ENCODE assay signal across 16 cellular contexts in the genomic region with DNA sequence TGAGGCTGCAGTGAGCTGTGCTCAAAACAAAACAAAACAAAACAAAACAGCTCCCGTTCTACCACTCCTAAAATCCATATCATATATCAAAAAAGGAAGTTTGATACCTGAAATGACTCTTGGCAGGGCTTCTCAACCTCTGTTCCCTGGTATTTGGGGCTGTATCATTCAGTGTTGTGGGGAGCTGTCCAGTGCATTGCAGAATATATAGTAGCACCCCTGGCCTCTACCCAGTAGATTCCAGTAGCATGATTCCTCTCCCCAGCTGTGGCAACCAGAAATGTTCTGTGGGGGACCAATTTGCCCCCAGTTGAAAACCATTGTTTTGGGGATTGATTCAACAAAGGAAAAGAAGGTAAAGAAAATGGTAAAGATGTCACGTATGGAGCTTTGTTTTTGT.
"Had no signal": no experiment of that assay in that cellular context is flagged by ENCODE, and none has a peak within 500 bp of the region (broad histone marks: within the 10 kb centered on the region; RNA-seq: fewer than 3 reads in every experiment).

No MANE protein-coding gene starts in this region.

- H3K36me3 ChIP-seq: right lobe of liver, thoracic aorta, upper lobe of left lung had no signal

- H3K4me1 Mint-ChIP-seq: stimulated activated effector memory CD8-positive, alpha-beta T cell treated with anti-CD3 and anti-CD28 coated beads, Interleukin-12 subunit alpha, Interleukin-12 subunit beta, amount 100 ng/mL, for 72 hours had no signal

- H3K9me3 Mint-ChIP-seq: activated CD4-positive, alpha-beta T cell treated with anti-CD3 and anti-CD28 coated beads, Interleukin-2, amount 10 ng/mL, durations not matched to agents 24 days and 14 days; activated CD8-positive, alpha-beta T cell treated with anti-CD3 and anti-CD28 coated beads for 36 hours; stimulated activated effector memory CD8-positive, alpha-beta T cell treated with anti-CD3 and anti-CD28 coated beads, Interleukin-12 subunit alpha, Interleukin-12 subunit beta, amount 100 ng/mL, for 72 hours had no signal

- H3K27me3 ChIP-seq: right lobe of liver, upper lobe of left lung had no signal

- DNase-seq: activated CD4-positive, alpha-beta T cell treated with anti-CD3 and anti-CD28 coated beads, Interleukin-2, amount 10 ng/mL, durations not matched to agents 24 days and 14 days; activated CD8-positive, alpha-beta T cell treated with anti-CD3 and anti-CD28 coated beads for 36 hours; activated naive CD4-positive, alpha-beta T cell treated with Interleukin-2 at 50 U/mL for 16 hours; activated naive CD8-positive, alpha-beta T cell treated with anti-CD3 and anti-CD28 coated beads, Interleukin-2, amount 10 ng/mL, durations not matched to agents 7 days and 5 days; activated T-cell treated with anti-CD3 and anti-CD28 coated beads, Interleukin-2, amount 50 U/mL, for 1 hour; effector CD4-positive, alpha-beta T cell; mesenchymal stem cell; natural killer cell; right lobe of liver; stimulated activated CD4-positive, alpha-beta T cell treated with anti-CD3 and anti-CD28 coated beads, Interleukin-4, amount 100 ng/mL, for 24 hours; upper lobe of left lung had no signal

- H3K36me3 Mint-ChIP-seq: natural killer cell; stimulated activated effector memory CD8-positive, alpha-beta T cell treated with anti-CD3 and anti-CD28 coated beads, Interleukin-12 subunit alpha, Interleukin-12 subunit beta, amount 100 ng/mL, for 72 hours had no signal

- H2AFZ ChIP-seq: parathyroid adenoma had no signal

- H3K9me3 ChIP-seq: right lobe of liver, thoracic aorta, upper lobe of left lung had no signal

- H3K4me3 ChIP-seq: right lobe of liver, thoracic aorta, upper lobe of left lung had no signal

- H3K4me1 ChIP-seq: parathyroid adenoma, right lobe of liver had no signal

- H3K27ac Mint-ChIP-seq: activated CD4-positive, alpha-beta T cell treated with anti-CD3 and anti-CD28 coated beads, Interleukin-2, amount 10 ng/mL, durations not matched to agents 24 days and 14 days; activated CD8-positive, alpha-beta T cell treated with anti-CD3 and anti-CD28 coated beads for 36 hours; activated naive CD8-positive, alpha-beta T cell treated with anti-CD3 and anti-CD28 coated beads, Interleukin-2, amount 10 ng/mL, durations not matched to agents 7 days and 5 days; activated T-helper 17 cell treated with anti-CD3 and anti-CD28 coated beads, Interleukin-2, amount 50 U/mL, for 72 hours; natural killer cell; stimulated activated effector memory CD8-positive, alpha-beta T cell treated with anti-CD3 and anti-CD28 coated beads, Interleukin-12 subunit alpha, Interleukin-12 subunit beta, amount 100 ng/mL, for 72 hours had no signal

- H3K27ac ChIP-seq: parathyroid adenoma, right lobe of liver, thoracic aorta, upper lobe of left lung had no signal

- H3K4me3 Mint-ChIP-seq: activated CD4-positive, alpha-beta T cell treated with anti-CD3 and anti-CD28 coated beads, Interleukin-2, amount 10 ng/mL, durations not matched to agents 24 days and 14 days; activated CD8-positive, alpha-beta T cell treated with anti-CD3 and anti-CD28 coated beads for 36 hours; activated naive CD8-positive, alpha-beta T cell treated with anti-CD3 and anti-CD28 coated beads, Interleukin-2, amount 10 ng/mL, durations not matched to agents 7 days and 5 days; activated T-helper 17 cell treated with anti-CD3 and anti-CD28 coated beads, Interleukin-2, amount 50 U/mL, for 72 hours; natural killer cell; stimulated activated effector memory CD8-positive, alpha-beta T cell treated with anti-CD3 and anti-CD28 coated beads, Interleukin-12 subunit alpha, Interleukin-12 subunit beta, amount 100 ng/mL, for 72 hours had no signal

- H3K79me2 ChIP-seq: parathyroid adenoma had no signal

- ATAC-seq: activated CD8-positive, alpha-beta T cell treated with anti-CD3 and anti-CD28 coated beads for 36 hours; activated T-helper 17 cell treated with anti-CD3 and anti-CD28 coated beads, Interleukin-2, amount 50 U/mL, for 72 hours; esophagus mucosa; natural killer cell; right lobe of liver; stimulated activated effector memory CD8-positive, alpha-beta T cell treated with anti-CD3 and anti-CD28 coated beads, Interleukin-12 subunit alpha, Interleukin-12 subunit beta, amount 100 ng/mL, for 72 hours had no signal

- H3K9ac ChIP-seq: parathyroid adenoma had no signal
